1 cellular context compared by ENCODE assay signal in the genomic region with DNA sequence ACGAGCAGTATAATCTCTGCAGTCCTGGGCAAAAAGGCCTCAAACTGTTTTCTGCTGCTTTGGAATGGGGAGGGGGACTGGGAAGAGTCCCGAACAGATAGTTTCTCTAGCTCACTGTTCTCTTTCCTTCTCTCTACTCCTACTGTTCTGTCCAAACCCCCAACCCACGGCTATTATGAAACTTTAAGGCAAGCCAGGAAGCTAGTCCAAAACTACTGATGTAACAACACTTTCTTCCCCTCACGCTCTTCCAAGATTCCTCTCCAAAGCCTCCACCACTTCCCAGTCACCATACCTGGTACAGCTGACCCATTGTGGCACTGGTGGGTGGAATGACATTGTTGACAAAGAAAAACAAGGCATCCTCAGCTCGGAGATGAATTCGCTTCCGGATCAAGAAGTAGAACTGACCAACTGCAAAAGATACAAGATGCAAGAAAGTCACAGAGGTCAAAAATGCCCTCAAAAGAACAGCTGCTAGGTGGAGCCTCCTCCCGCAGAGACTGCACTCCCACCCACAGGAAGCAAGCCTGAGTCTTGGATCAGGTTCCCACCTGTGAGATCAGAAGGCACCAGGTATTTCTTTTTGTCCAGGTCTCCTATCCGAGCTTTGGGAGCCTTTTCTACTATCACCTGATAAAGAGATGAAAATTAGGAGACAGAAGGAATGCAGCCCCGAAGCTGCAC.
TF ChIP-seq lines count a peak whose summit lies in the region.

No MANE protein-coding gene starts in this region.

TF ChIP-seq in endothelial cell of umbilical vein, 7 proteins besides CTCF, POLR2A, EP300 and RAD21:
- TF ChIP-seq EZH2 (IDR thresholded peaks at IDR 0.05; ENCODE audit: borderline replicate concordance, low read depth, low read length, severe bottlenecking): no peak
- TF ChIP-seq, protein P1, sequence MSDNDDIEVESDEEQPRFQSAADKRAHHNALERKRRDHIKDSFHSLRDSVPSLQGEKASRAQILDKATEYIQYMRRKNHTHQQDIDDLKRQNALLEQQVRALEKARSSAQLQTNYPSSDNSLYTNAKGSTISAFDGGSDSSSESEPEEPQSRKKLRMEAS (IDR thresholded peaks at IDR 0.05; ENCODE audit: insufficient read depth, insufficient read length): no peak
- no peak for TF ChIP-seq FOS (IDR thresholded peaks at IDR 0.05; ENCODE audit: borderline replicate concordance, insufficient read depth, low read length)
- TF ChIP-seq POLR2AphosphoS5 (IDR thresholded peaks at IDR 0.05; ENCODE audit: insufficient read depth, low read depth, low read length): no peak
- no peak for TF ChIP-seq JUN (IDR thresholded peaks at IDR 0.05; ENCODE audit: borderline replicate concordance, insufficient read depth, insufficient read length, low read depth)
- no peak for TF ChIP-seq MYC (IDR thresholded peaks at IDR 0.05; ENCODE audit: low read depth, low read length)
- TF ChIP-seq GATA2 (IDR thresholded peaks at IDR 0.05; ENCODE audit: insufficient read depth, insufficient read length, low read depth, low read length): no peak
